ENCODE assay signal across 18 cellular contexts in genomic region chr2:66790651-66791181, GRCh38.
DNase-seq lines count a peak whose midpoint lies in the region; ATAC-seq and TF ChIP-seq lines count a peak whose summit lies in the region.
"Had no signal": no experiment of that assay in that cellular context is flagged by ENCODE, and none has a peak within 500 bp of the region (broad histone marks: within the 10 kb centered on the region; RNA-seq: fewer than 3 reads in every experiment).

No MANE protein-coding gene starts in this region.

- no peaks in the 10 kb centered on the region for H3K9me3 Mint-ChIP-seq in osteocyte (ENCODE audit: unreplicated experiment)

- H3K27ac Mint-ChIP-seq in osteocyte (ENCODE audit: unreplicated experiment) = no peak overlapping the region
- H3K27ac Mint-ChIP-seq: activated CD8-positive, alpha-beta memory T cell treated with anti-CD3 and anti-CD28 coated beads, Interleukin-2, amount 10 ng/mL, durations not matched to agents 7 days and 5 days; brain; effector memory CD8-positive, alpha-beta T cell had no signal

- H3K36me3 ChIP-seq in brain microvascular endothelial cell (replicated peaks) = no peaks in the 10 kb centered on the region
- H3K36me3 ChIP-seq: BE2C had no signal

- no peaks in the 10 kb centered on the region for H3K4me1 ChIP-seq in foreskin keratinocyte
- H3K4me1 ChIP-seq: BE2C had no signal

- H3K27me3 ChIP-seq in brain microvascular endothelial cell (replicated peaks) (no peaks in the 10 kb centered on the region), foreskin keratinocyte (no peaks in the 10 kb centered on the region)
- H3K27me3 ChIP-seq: BE2C had no signal

- H3K4me3 Mint-ChIP-seq in osteocyte (ENCODE audit: unreplicated experiment) = no peak overlapping the region
- H3K4me3 Mint-ChIP-seq: activated CD8-positive, alpha-beta memory T cell treated with anti-CD3 and anti-CD28 coated beads, Interleukin-2, amount 10 ng/mL, durations not matched to agents 7 days and 5 days; brain; effector memory CD8-positive, alpha-beta T cell had no signal

- TF ChIP-seq CTCF in brain microvascular endothelial cell (IDR thresholded peaks at IDR 0.05; ENCODE audit: low read depth, low read length, missing control alignments) (no peak), foreskin keratinocyte (conservative IDR thresholded peaks at IDR 0.05) (no peak), osteocyte (IDR thresholded peaks at IDR 0.05) (no peak)

- no peaks in the 10 kb centered on the region for H3K36me3 Mint-ChIP-seq in osteocyte (ENCODE audit: unreplicated experiment)
- H3K36me3 Mint-ChIP-seq: activated CD8-positive, alpha-beta memory T cell treated with anti-CD3 and anti-CD28 coated beads, Interleukin-2, amount 10 ng/mL, durations not matched to agents 7 days and 5 days; brain had no signal

- ATAC-seq in foreskin keratinocyte (peak; percentile 50), sciatic nerve (peak; percentile 32)
- ATAC-seq: activated CD8-positive, alpha-beta memory T cell treated with anti-CD3 and anti-CD28 coated beads, Interleukin-2, amount 10 ng/mL, durations not matched to agents 7 days and 5 days; effector memory CD8-positive, alpha-beta T cell; left colon had no signal

- DNase-seq in GM03348 (ENCODE audit: low spot score) = peak; percentile 8
- peak; percentile 51 for DNase-seq in brain microvascular endothelial cell
- DNase-seq in foreskin keratinocyte = peak in 1 of 2 donors; percentile 35
- no peak for DNase-seq in sciatic nerve (ENCODE audit: low spot score)
- DNase-seq in posterior vena cava (ENCODE audit: low spot score) = no peak
- DNase-seq in retina = no peak
- DNase-seq in osteocyte (ENCODE audit: extremely low spot score, unreplicated experiment) = no peak
- no peak for DNase-seq in NCI-H2171 (lab: John Stamatoyannopoulos, UW)
- DNase-seq: activated CD8-positive, alpha-beta memory T cell treated with anti-CD3 and anti-CD28 coated beads, Interleukin-2, amount 10 ng/mL, durations not matched to agents 7 days and 5 days; activated naive CD4-positive, alpha-beta T cell; BE2C; effector memory CD8-positive, alpha-beta T cell; hippocampal formation; left colon; NCI-H774; T-helper 1 cell had no signal

- peaks cover 8% of the 10 kb centered on the region for H3K27me3 Mint-ChIP-seq in osteocyte (ENCODE audit: unreplicated experiment)
- H3K27me3 Mint-ChIP-seq: activated CD8-positive, alpha-beta memory T cell treated with anti-CD3 and anti-CD28 coated beads, Interleukin-2, amount 10 ng/mL, durations not matched to agents 7 days and 5 days; brain; effector memory CD8-positive, alpha-beta T cell had no signal

- intact Hi-C loops in sciatic nerve (cut with DNase I) (no loop called here), posterior vena cava (cut with DNase I) (no loop called here)

- H3K27ac ChIP-seq in brain microvascular endothelial cell (no peak overlapping the region), foreskin keratinocyte (no peak overlapping the region)
- H3K27ac ChIP-seq: skin epidermis had no signal

- in situ Hi-C loops in brain microvascular endothelial cell (cut with HindIII; ENCODE audit: low pct_ligation_motif_present, low sequenced_read_pairs) = no loop called here

- peaks cover 5% of the 10 kb centered on the region for H3K4me1 Mint-ChIP-seq in osteocyte (ENCODE audit: unreplicated experiment)
- H3K4me1 Mint-ChIP-seq: activated CD8-positive, alpha-beta memory T cell treated with anti-CD3 and anti-CD28 coated beads, Interleukin-2, amount 10 ng/mL, durations not matched to agents 7 days and 5 days had no signal

- H3K4me3 ChIP-seq in brain microvascular endothelial cell (ENCODE audit: low read depth, low read length) = no peak overlapping the region
- H3K4me3 ChIP-seq: skin epidermis had no signal

Comparison
In these comparisons a context has a peak if more than half of its experiments do, and no peak if none do; other contexts are left out.
1. DNase-seq: peak in GM03348 (single experiment) and brain microvascular endothelial cell (single experiment); none in sciatic nerve (single experiment), posterior vena cava (single experiment), retina (single experiment), osteocyte (single experiment) and NCI-H2171 (single experiment).